8 cellular contexts compared by ENCODE assay signal in the genomic region with DNA sequence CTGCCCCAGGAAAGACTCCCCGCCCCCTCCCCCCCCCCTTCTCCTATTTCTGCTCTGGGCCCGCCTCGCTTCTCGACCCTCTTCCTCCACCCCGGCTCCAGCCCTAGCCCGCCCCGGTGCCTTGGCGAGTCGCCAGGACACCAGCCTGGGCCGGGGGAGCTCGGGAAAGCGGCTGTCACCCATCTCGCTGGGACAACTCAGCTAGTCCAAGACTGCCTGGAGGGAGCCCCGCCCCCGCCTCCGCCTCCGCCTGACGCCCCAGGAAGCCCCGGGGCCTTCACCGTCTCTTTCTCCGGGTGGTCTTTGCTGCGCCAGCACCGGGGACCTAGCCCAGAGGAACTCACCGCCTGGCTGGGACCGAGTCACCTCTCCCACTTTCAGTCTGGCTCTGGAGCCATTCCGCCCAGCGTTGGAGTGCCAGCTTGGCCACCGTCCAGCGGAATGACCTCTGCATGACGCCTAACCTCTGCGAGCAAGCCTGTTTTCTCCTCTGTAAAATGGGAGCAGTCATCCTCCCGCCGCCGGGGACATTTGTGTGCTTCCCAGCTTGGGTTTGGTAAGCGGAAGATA. TPM values are rescaled to one million over a fixed set of nuclear protein-coding genes. Genes with fewer than 3 reads are reported as not detected.
A peak's percentile ranks its signal among the peaks of the same experiment; 100 is the strongest.
DNase-seq lines count a peak whose midpoint lies in the region; ATAC-seq and TF ChIP-seq lines count a peak whose summit lies in the region.

No MANE protein-coding gene starts in this region.

- peak overlapping the region; percentile 42 for H3K4me3 Mint-ChIP-seq in activated CD8-positive, alpha-beta T cell treated with anti-CD3 and anti-CD28 coated beads, Interleukin-2, amount 10 ng/mL, durations not matched to agents 7 days and 5 days
- peak overlapping the region; percentile 83 for H3K4me3 Mint-ChIP-seq in neural progenitor cell

- no peaks in the 10 kb centered on the region for H3K9me3 ChIP-seq in neural progenitor cell (ENCODE audit: low read depth)

- peaks cover 14% of the 10 kb centered on the region for H4K20me1 ChIP-seq in neural progenitor cell (ENCODE audit: low read depth)

- TF ChIP-seq CTCF in fibroblast of pulmonary artery (IDR thresholded peaks at IDR 0.05; ENCODE audit: low read length, missing control alignments) (no peak), neural progenitor cell (IDR thresholded peaks at IDR 0.05) (no peak)

- H3K27me3 ChIP-seq in neural progenitor cell: peaks cover 35% of the 10 kb centered on the region

- no peak for ATAC-seq in activated CD8-positive, alpha-beta T cell treated with anti-CD3 and anti-CD28 coated beads, Interleukin-2, amount 10 ng/mL, durations not matched to agents 7 days and 5 days
- ATAC-seq in HG03159 (IDR thresholded peaks at IDR 0.05; ENCODE audit: unreplicated experiment): no peak
- ATAC-seq in HG02588 (IDR thresholded peaks at IDR 0.05; ENCODE audit: unreplicated experiment): no peak
- no peak for ATAC-seq in GM18511 (IDR thresholded peaks at IDR 0.05; ENCODE audit: unreplicated experiment)

- peaks cover 27% of the 10 kb centered on the region for H3K4me1 ChIP-seq in neural progenitor cell

- H3K27ac Mint-ChIP-seq in activated CD8-positive, alpha-beta T cell treated with anti-CD3 and anti-CD28 coated beads, Interleukin-2, amount 10 ng/mL, durations not matched to agents 7 days and 5 days: no peak overlapping the region
- no peak overlapping the region for H3K27ac Mint-ChIP-seq in neural progenitor cell

- DNase-seq in NCI-H2227 (lab: John Stamatoyannopoulos, UW; ENCODE audit: unreplicated experiment) (peak; percentile 54), NCI-H2227 treated with DMSO at 0.1 percent for 48 hours (lab: John Stamatoyannopoulos, UW) (no peak), fibroblast of pulmonary artery (ENCODE audit: low read depth) (peak; percentile 45), neural progenitor cell (ENCODE audit: low spot score) (peak; percentile 81)
- no peak for DNase-seq in activated CD8-positive, alpha-beta T cell treated with anti-CD3 and anti-CD28 coated beads, Interleukin-2, amount 10 ng/mL, durations not matched to agents 7 days and 5 days

- H3K27me3 Mint-ChIP-seq in activated CD8-positive, alpha-beta T cell treated with anti-CD3 and anti-CD28 coated beads, Interleukin-2, amount 10 ng/mL, durations not matched to agents 7 days and 5 days (ENCODE audit: low read depth): peaks cover 28% of the 10 kb centered on the region
- H3K27me3 Mint-ChIP-seq in neural progenitor cell (ENCODE audit: insufficient read depth, low read depth): peaks cover 18% of the 10 kb centered on the region

- peak overlapping the region; percentile 84 for H3K4me2 ChIP-seq in neural progenitor cell

- H3K4me1 Mint-ChIP-seq in activated CD8-positive, alpha-beta T cell treated with anti-CD3 and anti-CD28 coated beads, Interleukin-2, amount 10 ng/mL, durations not matched to agents 7 days and 5 days (ENCODE audit: low read depth): peaks cover 29% of the 10 kb centered on the region
- peaks cover 38% of the 10 kb centered on the region for H3K4me1 Mint-ChIP-seq in neural progenitor cell

- H3K9me3 Mint-ChIP-seq in activated CD8-positive, alpha-beta T cell treated with anti-CD3 and anti-CD28 coated beads, Interleukin-2, amount 10 ng/mL, durations not matched to agents 7 days and 5 days (ENCODE audit: insufficient read depth): no peaks in the 10 kb centered on the region
- H3K9me3 Mint-ChIP-seq in neural progenitor cell: no peaks in the 10 kb centered on the region

- POLR2A ChIA-PET in activated CD8-positive, alpha-beta T cell treated with anti-CD3 and anti-CD28 coated beads, Interleukin-2, amount 10 ng/mL, durations not matched to agents 7 days and 5 days (lab: Charles Lee): no interaction called here

- no peak overlapping the region for H3K9ac ChIP-seq in neural progenitor cell

- H3K4me3 ChIP-seq in fibroblast of pulmonary artery (replicated peaks; ENCODE audit: low read depth, low read length) (peak overlapping the region; percentile 55), neural progenitor cell (peak overlapping the region; percentile 86)

- H3K79me2 ChIP-seq in neural progenitor cell (ENCODE audit: low read depth): peaks cover 5% of the 10 kb centered on the region

- H2AFZ ChIP-seq in neural progenitor cell (replicated peaks): peak overlapping the region; percentile 80

- peaks cover 16% of the 10 kb centered on the region for H3F3A ChIP-seq in neural progenitor cell (ENCODE audit: low read depth)

- CTCF ChIA-PET in activated CD8-positive, alpha-beta T cell treated with anti-CD3 and anti-CD28 coated beads, Interleukin-2, amount 10 ng/mL, durations not matched to agents 7 days and 5 days (lab: Charles Lee): interaction anchor here (1.6 kb wide), 1 partner anchor 72 kb away, joined by 6 read pairs; no protein-coding TSS in a partner anchor

- no peak overlapping the region for H3K27ac ChIP-seq in neural progenitor cell

- no peaks in the 10 kb centered on the region for H3K36me3 ChIP-seq in neural progenitor cell

- no peaks in the 10 kb centered on the region for H3K36me3 Mint-ChIP-seq in activated CD8-positive, alpha-beta T cell treated with anti-CD3 and anti-CD28 coated beads, Interleukin-2, amount 10 ng/mL, durations not matched to agents 7 days and 5 days (ENCODE audit: low read depth)
- no peaks in the 10 kb centered on the region for H3K36me3 Mint-ChIP-seq in neural progenitor cell

RNA-seq across cellular contexts. Expression of gene ZCCHC24, which starts 1.1 kb away (rescaled TPM):
- total RNA-seq in activated CD8-positive, alpha-beta T cell treated with anti-CD3 and anti-CD28 coated beads, Interleukin-2, amount 10 ng/mL, durations not matched to agents 7 days and 5 days: 1 to 10 TPM; 1.7 to 1.8 TPM
- total RNA-seq in neural progenitor cell (ENCODE audit: low replicate concordance): 5.9 and 10.7 TPM in 2 replicates

Comparison
In these comparisons a context has a peak if more than half of its experiments do, and no peak if none do; other contexts are left out.
1. DNase-seq: peak in NCI-H2227 (single experiment), fibroblast of pulmonary artery (single experiment) and neural progenitor cell (single experiment); none in NCI-H2227 treated with DMSO at 0.1 percent for 48 hours (single experiment) and activated CD8-positive, alpha-beta T cell treated with anti-CD3 and anti-CD28 coated beads, Interleukin-2, amount 10 ng/mL, durations not matched to agents 7 days and 5 days (single experiment).